8 cellular contexts compared by ENCODE assay signal in genomic region chr14:68979722-68980552, GRCh38.
DNase-seq lines count a peak whose midpoint lies in the region; ATAC-seq and TF ChIP-seq lines count a peak whose summit lies in the region.

No MANE protein-coding gene starts in this region.

- H3K27ac ChIP-seq in skin epidermis: peak overlapping the region in 20 of 21 experiments; percentile 60 to 99 (median 94)

- peak; percentile 9 for DNase-seq in NCI-H2029 (lab: John Stamatoyannopoulos, UW)
- no peak for DNase-seq in NCI-H2029 treated with DMSO at 0.1 percent for 48 hours (lab: John Stamatoyannopoulos, UW)
- DNase-seq in NCI-H2171 treated with DMSO at 0.1 percent for 48 hours (lab: John Stamatoyannopoulos, UW): peak; percentile 83
- DNase-seq in astrocyte of the spinal cord (ENCODE audit: low read depth, low spot score): peak; percentile 56
- DNase-seq in iPS-NIHi11 (ENCODE audit: low spot score): peak; percentile 71
- DNase-seq in activated CD4-positive, alpha-beta T cell treated with anti-CD3 and anti-CD28 coated beads for 4 hours: no peak

- peak overlapping the region; percentile 94 for H3K4me3 ChIP-seq in astrocyte of the spinal cord (ENCODE audit: low read depth, low read length)
- peak overlapping the region; percentile 76 to 97 (median 89) for H3K4me3 ChIP-seq in skin epidermis

- no peak for ATAC-seq in GM21786 (IDR thresholded peaks at IDR 0.05; ENCODE audit: unreplicated experiment)

- in situ Hi-C loops in astrocyte of the spinal cord (cut with HindIII; ENCODE audit: low sequenced_read_pairs): no loop called here

- no peak for TF ChIP-seq CTCF in astrocyte of the spinal cord (IDR thresholded peaks at IDR 0.05; ENCODE audit: low read depth, low read length)

Comparison
In these comparisons a context has a peak if more than half of its experiments do, and no peak if none do; other contexts are left out.
1. DNase-seq: peak in NCI-H2029 (single experiment), NCI-H2171 treated with DMSO at 0.1 percent for 48 hours (single experiment), astrocyte of the spinal cord (single experiment) and iPS-NIHi11 (single experiment); none in NCI-H2029 treated with DMSO at 0.1 percent for 48 hours (single experiment) and activated CD4-positive, alpha-beta T cell treated with anti-CD3 and anti-CD28 coated beads for 4 hours (0 of 2).